ENCODE assay signal across 17 cellular contexts in genomic region chr10:17649836-17650235, GRCh38. TPM values are rescaled to one million over a fixed set of nuclear protein-coding genes. Genes with fewer than 3 reads are reported as not detected.
DNase-seq lines count a peak whose midpoint lies in the region; ATAC-seq and TF ChIP-seq lines count a peak whose summit lies in the region.
"Had no signal": no experiment of that assay in that cellular context is flagged by ENCODE, and none has a peak within 500 bp of the region (broad histone marks: within the 10 kb centered on the region; RNA-seq: fewer than 3 reads in every experiment).

No MANE protein-coding gene starts in this region.

- ATAC-seq in effector memory CD8-positive, alpha-beta T cell (replicated peaks) = no peak
- no peak for ATAC-seq in gastrocnemius medialis
- no peak for ATAC-seq in body of pancreas
- ATAC-seq: mucosa of descending colon had no signal

- peak; percentile 26 for DNase-seq in Caki2 (ENCODE audit: low read depth)
- DNase-seq in effector memory CD8-positive, alpha-beta T cell = no peak
- DNase-seq in gastrocnemius medialis = no peak
- no peak for DNase-seq in GM20000 (ENCODE audit: low spot score)
- no peak for DNase-seq in body of pancreas
- no peak for DNase-seq in stimulated activated CD4-positive, alpha-beta T cell treated with anti-CD3 and anti-CD28 coated beads, Interleukin-4, amount 100 ng/mL, for 4 hours
- no peak for DNase-seq in retina
- DNase-seq: activated CD4-positive, alpha-beta T cell treated with anti-CD3 and anti-CD28 coated beads for 1 hour; CD8-positive, alpha-beta memory T cell; effector memory CD4-positive, alpha-beta T cell; kidney glomerular epithelial cell; mucosa of descending colon; NCI-H446; stimulated activated CD4-positive, alpha-beta T cell treated with anti-CD3 and anti-CD28 coated beads, Interleukin-2, amount 100 ng/mL, for 48 hours; stimulated activated naive CD4-positive, alpha-beta T cell treated with Interleukin-2 at 50 U/mL for 16 hours had no signal

- 92 to 97% methylated on average over 2 of the region's 2 CpGs for WGBS in body of pancreas, 2 donors

- peak overlapping the region; percentile 20 to 74 for H3K27ac Mint-ChIP-seq in effector memory CD8-positive, alpha-beta T cell

- H3K9me3 ChIP-seq in Loucy (ENCODE audit: insufficient read depth, low read depth, low read length) = peaks cover 13% of the 10 kb centered on the region
- H3K9me3 ChIP-seq in gastrocnemius medialis = no peaks in the 10 kb centered on the region
- H3K9me3 ChIP-seq in body of pancreas = no peaks in the 10 kb centered on the region

- H3K4me3 ChIP-seq in Loucy (ENCODE audit: low read length, poor library complexity, severe bottlenecking) = peak overlapping the region; percentile 99
- no peak overlapping the region for H3K4me3 ChIP-seq in gastrocnemius medialis
- no peak overlapping the region for H3K4me3 ChIP-seq in body of pancreas
- H3K4me3 ChIP-seq: mucosa of descending colon had no signal

- peaks cover 34% of the 10 kb centered on the region for H4K20me1 ChIP-seq in Loucy (ENCODE audit: insufficient read depth, low read length, poor library complexity, severe bottlenecking)

- H3F3A ChIP-seq in Loucy (ENCODE audit: low read depth) = peaks cover 1% of the 10 kb centered on the region; the same call in 1 of the 2 replicates

- no peak for TF ChIP-seq POLR2A in gastrocnemius medialis (IDR thresholded peaks at IDR 0.05)
- no peak for TF ChIP-seq POLR2A in body of pancreas (IDR thresholded peaks at IDR 0.05)

- peak overlapping the region in 1 of 2 donors; percentile 54 for H3K4me3 Mint-ChIP-seq in effector memory CD8-positive, alpha-beta T cell

- TF ChIP-seq CTCF in Loucy (conservative IDR thresholded peaks at IDR 0.05; ENCODE audit: low read length) (no peak), gastrocnemius medialis (IDR thresholded peaks at IDR 0.05 in 4 of 5, conservative IDR thresholded peaks at IDR 0.05 in 1 of 5) (no peak), GM20000 (IDR thresholded peaks at IDR 0.05; ENCODE audit: extremely low read depth, missing control alignments) (no peak), body of pancreas (IDR thresholded peaks at IDR 0.05) (no peak)

- H3K9me3 Mint-ChIP-seq in effector memory CD8-positive, alpha-beta T cell = no peaks in the 10 kb centered on the region

- H3K9me2 ChIP-seq in Loucy (replicated peaks; ENCODE audit: low read depth, low read length) = no peaks in the 10 kb centered on the region

- H3K36me3 ChIP-seq in Loucy (ENCODE audit: insufficient read depth, low read length) = peaks cover 13% of the 10 kb centered on the region
- no peaks in the 10 kb centered on the region for H3K36me3 ChIP-seq in gastrocnemius medialis
- no peaks in the 10 kb centered on the region for H3K36me3 ChIP-seq in body of pancreas (replicated peaks in 1 of 2; ENCODE audit: insufficient read depth in 1 of 2, low read depth in 2 of 2)

- H2AFZ ChIP-seq in Loucy (ENCODE audit: low read length) = no peak overlapping the region

- no peaks in the 10 kb centered on the region for H3K27me3 Mint-ChIP-seq in effector memory CD8-positive, alpha-beta T cell

- in situ Hi-C loops in Caki2 (cut with HindIII; ENCODE audit: low pct_unique_long_range_greater_than_20kb, low sequenced_read_pairs) (no loop called here), gastrocnemius medialis (cut with MboI; ENCODE audit: low sequenced_read_pairs in 4 of 4) (no loop called here)

- peak overlapping the region; percentile 93 for H3K4me2 ChIP-seq in Loucy (ENCODE audit: low read depth, low read length, poor library complexity, severe bottlenecking)

- H3K27me3 ChIP-seq in Loucy (ENCODE audit: insufficient read depth, low read length, poor library complexity, severe bottlenecking) (no peaks in the 10 kb centered on the region), gastrocnemius medialis (no peaks in the 10 kb centered on the region), body of pancreas (no peaks in the 10 kb centered on the region)

- H3K9ac ChIP-seq in Loucy (ENCODE audit: low read depth, low read length, poor library complexity, severe bottlenecking) = peak overlapping the region; percentile 38

- peaks cover 99% of the 10 kb centered on the region for H3K79me2 ChIP-seq in Loucy (ENCODE audit: insufficient read depth, low read length)

- H3K27ac ChIP-seq in gastrocnemius medialis = peak overlapping the region; percentile 36 to 66 (median 43)
- H3K27ac ChIP-seq in body of pancreas = no peak overlapping the region

- H3K36me3 Mint-ChIP-seq in effector memory CD8-positive, alpha-beta T cell (ENCODE audit: insufficient read depth) = peaks cover 8% of the 10 kb centered on the region

- peaks cover 44 to 69% of the 10 kb centered on the region in 2 donors for H3K4me1 Mint-ChIP-seq in effector memory CD8-positive, alpha-beta T cell (ENCODE audit: low read depth in 2 of 2)

- H3K4me1 ChIP-seq in Loucy (ENCODE audit: insufficient read depth, low read length, poor library complexity, severe bottlenecking) = peaks cover 58% of the 10 kb centered on the region
- peaks cover 76 to 78% of the 10 kb centered on the region in 2 donors for H3K4me1 ChIP-seq in gastrocnemius medialis
- H3K4me1 ChIP-seq in body of pancreas = peaks cover 29% of the 10 kb centered on the region

- intact Hi-C loops in gastrocnemius medialis (cut with DNase I; ENCODE audit: low total_unique reads) = no loop called here
- intact Hi-C loops in body of pancreas (cut with DNase I) = no loop called here

RNA-seq across cellular contexts. Expression of gene STAM, which starts 5.9 kb away (rescaled TPM):
- total RNA-seq in Caki2 (2014; rRNA removed; shearing (Covaris generic); ENCODE audit: low replicate concordance) = 14.3 and 23.6 TPM in 2 replicates
- total RNA-seq in gastrocnemius medialis (10 to 100 TPM; 28.6 to 52.0 (median 35.2) TPM), body of pancreas (10 to 100 TPM in 1 of 2 donors, 1 to 10 TPM in 1; 7.3 to 15.5 TPM)

RNA-seq across cellular contexts. Expression of gene HACD1, which starts 32.7 kb away (rescaled TPM):
- 87.0 and 91.9 TPM in 2 replicates for total RNA-seq in Caki2 (2014; rRNA removed; shearing (Covaris generic); ENCODE audit: low replicate concordance)
- 10 to 100 TPM; 16.5 to 73.4 (median 44.3) TPM for total RNA-seq in gastrocnemius medialis
- 1 to 10 TPM; 1.0 to 4.9 TPM for total RNA-seq in body of pancreas
- total RNA-seq: OCI-LY7 had no signal

Comparison
In these comparisons a context has a peak if more than half of its experiments do, and no peak if none do; other contexts are left out.
1. H3K27ac ChIP-seq: peak in gastrocnemius medialis (4 of 4); none in body of pancreas (0 of 4).